8 cellular contexts compared by ENCODE assay signal in the genomic region with DNA sequence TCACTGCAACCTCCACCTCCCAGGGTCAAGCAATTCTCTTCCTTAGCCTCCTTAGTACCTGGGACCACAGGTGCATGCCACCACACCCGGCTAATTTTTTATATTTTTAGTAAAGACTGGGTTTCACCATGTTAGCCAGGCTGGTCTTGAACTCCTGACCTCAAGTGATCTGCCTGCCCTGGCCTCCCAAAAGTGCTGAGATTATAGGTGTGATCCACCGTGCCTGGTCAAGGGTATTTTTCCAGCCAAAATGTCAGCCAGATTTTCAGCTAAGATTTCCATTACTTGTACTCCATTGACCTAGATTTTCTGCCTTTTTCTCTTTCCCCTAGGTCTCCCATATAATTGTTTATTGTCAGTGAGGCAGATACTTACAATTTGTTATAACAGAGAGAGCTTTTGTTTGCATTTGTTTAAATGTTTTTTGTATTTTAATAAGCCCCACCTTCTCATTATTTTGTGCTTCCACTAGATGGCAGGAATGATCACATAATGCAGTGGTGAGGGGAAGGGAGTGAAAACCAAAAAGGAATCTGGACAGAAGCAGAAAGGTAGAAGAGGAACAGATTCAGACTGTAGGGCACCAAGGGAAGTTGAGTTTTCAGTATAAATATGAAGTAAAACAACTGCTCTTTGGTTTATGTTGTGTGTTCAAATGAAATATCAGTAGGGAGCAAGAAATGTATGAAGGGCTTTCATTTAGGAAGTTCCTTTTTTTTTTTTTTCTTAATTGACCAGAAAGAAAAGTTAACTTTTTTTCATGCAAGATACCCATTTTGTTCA. TPM values are rescaled to one million over a fixed set of nuclear protein-coding genes. Genes with fewer than 3 reads are reported as not detected.
DNase-seq lines count a peak whose midpoint lies in the region; ATAC-seq and TF ChIP-seq lines count a peak whose summit lies in the region.

No MANE protein-coding gene starts in this region.

- no peaks in the 10 kb centered on the region for H3K9me3 ChIP-seq in body of pancreas
- no peaks in the 10 kb centered on the region for H3K9me3 ChIP-seq in thoracic aorta

- intact Hi-C loops in body of pancreas (cut with DNase I) = loop anchor here (10.0 kb wide), 1 partner anchor 193 kb away; no protein-coding TSS in a partner anchor

- H3K36me3 ChIP-seq in body of pancreas (replicated peaks in 1 of 2; ENCODE audit: insufficient read depth in 1 of 2, low read depth in 2 of 2) (peaks cover 0 to 22% of the 10 kb centered on the region in 2 donors), thoracic aorta (peaks cover 11% of the 10 kb centered on the region)

- WGBS in body of pancreas, 2 donors = 62 to 65% methylated on average over 2 of the region's 2 CpGs

- DNase-seq in CMK (ENCODE audit: low read depth) = peak; percentile 18
- peak; percentile 70 for DNase-seq in NCI-H2196 treated with DMSO at 0.1 percent for 48 hours (lab: John Stamatoyannopoulos, UW; ENCODE audit: unreplicated experiment)
- peak in 1 of 4 donors; percentile 14 for DNase-seq in body of pancreas
- peak; percentile 54 for DNase-seq in iPS-NIHi7 (ENCODE audit: extremely low spot score)
- no peak for DNase-seq in thoracic aorta (ENCODE audit: low spot score)

- H3K4me1 ChIP-seq in body of pancreas (peaks cover 30% of the 10 kb centered on the region), thoracic aorta (ENCODE audit: control insufficient read depth in 1 of 2, low read depth in 2 of 2) (peaks cover 4 to 17% of the 10 kb centered on the region in 2 donors)

- H3K4me3 ChIP-seq in body of pancreas (no peak overlapping the region), thoracic aorta (no peak overlapping the region)

- TF ChIP-seq POLR2A in body of pancreas (IDR thresholded peaks at IDR 0.05) = no peak

- TF ChIP-seq CTCF in body of pancreas (IDR thresholded peaks at IDR 0.05) (peak in 6 of 7 experiments; percentile 29 to 76 (median 68)), thoracic aorta (IDR thresholded peaks at IDR 0.05) (peak; percentile 53)

- ATAC-seq in GM19468 (IDR thresholded peaks at IDR 0.05; ENCODE audit: extremely low read depth, unreplicated experiment) (peak; percentile 46), body of pancreas (peak; percentile 67), thoracic aorta (ENCODE audit: insufficient number of reproducible peaks, low FRiP score, low read depth) (no peak), GM19023 (IDR thresholded peaks at IDR 0.05; ENCODE audit: unreplicated experiment) (no peak), GM18517 (IDR thresholded peaks at IDR 0.05; ENCODE audit: unreplicated experiment) (no peak)

- H3K27me3 ChIP-seq in body of pancreas (no peaks in the 10 kb centered on the region), thoracic aorta (replicated peaks; ENCODE audit: insufficient read depth) (no peaks in the 10 kb centered on the region)

- H3K27ac ChIP-seq in body of pancreas (no peak overlapping the region), thoracic aorta (no peak overlapping the region)

RNA-seq across cellular contexts. Expression of gene RPF2, which starts 29.7 kb away (rescaled TPM):
- total RNA-seq in body of pancreas (10 to 100 TPM in 1 of 2 donors, 1 to 10 TPM in 1; 5.3 to 22.8 TPM), thoracic aorta (10 to 100 TPM; 13.9 to 37.0 TPM)

RNA-seq across cellular contexts. Expression of gene GTF3C6, which starts 53.0 kb away (rescaled TPM):
- total RNA-seq in body of pancreas (10 to 100 TPM; 14.3 to 31.0 TPM), thoracic aorta (10 to 100 TPM; 18.0 to 30.3 TPM)

Comparison
In these comparisons a context has a peak if more than half of its experiments do, and no peak if none do; other contexts are left out.
1. ATAC-seq: peak in GM19468 (single experiment) and body of pancreas (single experiment); none in thoracic aorta (single experiment), GM19023 (single experiment) and GM18517 (single experiment).